In genomic region chr11:4903484-4903883, GRCh38 we compare ENCODE assay signal across 16 cellular contexts. TPM values are rescaled to one million over a fixed set of nuclear protein-coding genes. Genes with fewer than 3 reads are reported as not detected.
DNase-seq lines count a peak whose midpoint lies in the region; ATAC-seq and TF ChIP-seq lines count a peak whose summit lies in the region.
"Had no signal": no experiment of that assay in that cellular context is flagged by ENCODE, and none has a peak within 500 bp of the region (broad histone marks: within the 10 kb centered on the region; RNA-seq: fewer than 3 reads in every experiment).

TSS of gene OR51A7 (plus strand) at chr11:4903783. CDS start at chr11:4907370, 3,587 bp downstream.

- DNase-seq in NCI-H510A treated with DMSO at 0.1 percent for 48 hours (lab: John Stamatoyannopoulos, UW) (peak; percentile 10), NCI-H510A (lab: John Stamatoyannopoulos, UW) (no peak), Karpas-422 (peak; percentile 68), left lung (no peak), dorsolateral prefrontal cortex (no peak), RPMI8226 (no peak), left ventricle myocardium inferior (no peak)
- DNase-seq: DND-41, GF-D8, GM23248 had no signal

- H4K20me1 ChIP-seq in Karpas-422 (ENCODE audit: insufficient read depth, low read depth, low read length), result no peaks in the 10 kb centered on the region
- H4K20me1 ChIP-seq: BLaER1 had no signal

- H3K4me1 ChIP-seq in Karpas-422 (ENCODE audit: low read length), result peaks cover 8% of the 10 kb centered on the region
- H3K4me1 ChIP-seq in left lung, result no peaks in the 10 kb centered on the region
- H3K4me1 ChIP-seq in left ventricle myocardium inferior, result no peaks in the 10 kb centered on the region
- H3K4me1 ChIP-seq: BLaER1 had no signal

- no peak within 1 kb of the TSS for H3K4me3 ChIP-seq in Karpas-422 (ENCODE audit: low read length)
- H3K4me3 ChIP-seq in left lung, result no peak within 1 kb of the TSS
- no peak within 1 kb of the TSS for H3K4me3 ChIP-seq in dorsolateral prefrontal cortex
- no peak within 1 kb of the TSS for H3K4me3 ChIP-seq in left ventricle myocardium inferior
- H3K4me3 ChIP-seq: BLaER1, GM23248 had no signal

- H3K9me2 ChIP-seq in Karpas-422 (replicated peaks; ENCODE audit: insufficient read depth, low read length), result no peaks in the 10 kb centered on the region

- no peak within 1 kb of the TSS for H3K4me2 ChIP-seq in Karpas-422 (ENCODE audit: low read depth, low read length, poor library complexity, severe bottlenecking)
- H3K4me2 ChIP-seq: BLaER1 had no signal

- H3K27ac ChIP-seq in Karpas-422 (ENCODE audit: low read length) (no peak within 1 kb of the TSS), left lung (no peak within 1 kb of the TSS), dorsolateral prefrontal cortex (no peak within 1 kb of the TSS), left ventricle myocardium inferior (replicated peaks) (no peak within 1 kb of the TSS)
- H3K27ac ChIP-seq: 22Rv1, BLaER1, GM23248, HL-60 had no signal

- H3K27me3 ChIP-seq in Karpas-422 (ENCODE audit: low read length) (no peaks in the 10 kb centered on the region), left lung (no peaks in the 10 kb centered on the region), dorsolateral prefrontal cortex (peaks cover 0 to 4% (median 0%) of the 10 kb centered on the region in 45 donors), left ventricle myocardium inferior (ENCODE audit: low read depth) (no peaks in the 10 kb centered on the region)
- H3K27me3 ChIP-seq: BLaER1 had no signal

- no peak within 1 kb of the TSS for H3K9ac ChIP-seq in Karpas-422 (ENCODE audit: low read length)
- H3K9ac ChIP-seq: BLaER1, GM23248 had no signal

- intact Hi-C loops in left lung (cut with DNase I) (no loop called here), dorsolateral prefrontal cortex (cut with DNase I) (no loop called here), left ventricle myocardium inferior (cut with micrococcal nuclease) (no loop called here)

- H3K36me3 ChIP-seq in Karpas-422 (ENCODE audit: insufficient read depth, low read length) (no peaks in the 10 kb centered on the region), left lung (no peaks in the 10 kb centered on the region), left ventricle myocardium inferior (no peaks in the 10 kb centered on the region)
- H3K36me3 ChIP-seq: BLaER1 had no signal

- no peak within 1 kb of the TSS for H2AFZ ChIP-seq in Karpas-422 (ENCODE audit: low read length)
- H2AFZ ChIP-seq: GM23248 had no signal

- ATAC-seq in left lung (peak; percentile 43), GM21619 (IDR thresholded peaks at IDR 0.05; ENCODE audit: unreplicated experiment) (no peak)
- ATAC-seq: HCT116 had no signal

- no peaks in the 10 kb centered on the region for H3K79me2 ChIP-seq in Karpas-422 (ENCODE audit: low read length)

- H3K9me3 ChIP-seq in Karpas-422 (ENCODE audit: low read length), result no peaks in the 10 kb centered on the region
- no peaks in the 10 kb centered on the region for H3K9me3 ChIP-seq in left lung
- H3K9me3 ChIP-seq in left ventricle myocardium inferior (replicated peaks), result no peaks in the 10 kb centered on the region

- TF ChIP-seq CTCF in left lung (IDR thresholded peaks at IDR 0.05), result no peak
- no peak for TF ChIP-seq CTCF in dorsolateral prefrontal cortex (IDR thresholded peaks at IDR 0.05 in 54 of 56, conservative IDR thresholded peaks at IDR 0.05 in 2 of 56; ENCODE audit: low read depth in 1 of 56, partially characterized antibody in 56 of 56)
- TF ChIP-seq CTCF in left ventricle myocardium inferior (IDR thresholded peaks at IDR 0.05; ENCODE audit: borderline replicate concordance), result no peak

RNA-seq across cellular contexts. Expression of gene OR51A7, which starts in this region (rescaled TPM):
- not detected in 2 replicates for total RNA-seq in Karpas-422 (2014; rRNA removed; shearing (Covaris generic); ENCODE audit: low replicate concordance)
- not detected for total RNA-seq in left lung
- not detected for total RNA-seq in dorsolateral prefrontal cortex
- total RNA-seq in left ventricle myocardium inferior, result not detected
- total RNA-seq: A673, GM23248 had no signal

Comparison
In these comparisons a context has a peak if more than half of its experiments do, and no peak if none do; other contexts are left out.
1. Peak in DNase-seq in Karpas-422; RNA of the gene not detected or under 1 TPM.
2. Peak in ATAC-seq in left lung; RNA of the gene not detected or under 1 TPM.